In the genomic region with DNA sequence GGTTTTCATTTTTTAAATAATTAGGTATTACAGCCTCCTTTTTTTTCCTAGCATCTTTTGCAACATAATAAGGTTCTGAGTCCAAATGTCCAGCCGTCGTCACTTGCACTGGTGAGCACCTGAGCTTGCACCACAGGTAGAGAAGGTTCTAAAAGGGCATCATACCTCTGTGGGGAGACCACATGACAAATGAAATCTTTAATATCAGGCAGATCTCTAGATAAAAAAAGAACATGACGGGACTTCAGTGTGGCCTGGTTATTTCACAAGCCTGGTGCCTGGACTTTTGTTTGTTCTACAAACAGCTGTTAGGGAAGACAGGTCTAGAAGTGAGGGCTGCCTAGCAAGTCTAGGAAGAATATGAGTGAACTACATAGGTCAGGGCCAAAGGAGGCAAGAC, we compare ENCODE assay signal across 21 cellular contexts. TPM values are rescaled to one million over a fixed set of nuclear protein-coding genes. Genes with fewer than 3 reads are reported as not detected.
A peak's percentile ranks its signal among the peaks of the same experiment; 100 is the strongest.
DNase-seq lines count a peak whose midpoint lies in the region; ATAC-seq, FAIRE-seq and TF ChIP-seq lines count a peak whose summit lies in the region.
"Had no signal": no experiment of that assay in that cellular context is flagged by ENCODE, and none has a peak within 500 bp of the region (broad histone marks: within the 10 kb centered on the region; RNA-seq: fewer than 3 reads in every experiment).

No MANE protein-coding gene starts in this region.

- peaks cover 67% of the 10 kb centered on the region for H3K4me1 Mint-ChIP-seq in activated T-cell treated with anti-CD3 and anti-CD28 coated beads, Interleukin-2, amount 50 U/mL, for 4 hours (ENCODE audit: low read depth)
- H3K4me1 Mint-ChIP-seq in astrocyte (ENCODE audit: low read depth, unreplicated experiment) = peaks cover 48% of the 10 kb centered on the region
- peaks cover 40% of the 10 kb centered on the region for H3K4me1 Mint-ChIP-seq in stimulated activated effector memory CD8-positive, alpha-beta T cell treated with anti-CD3 and anti-CD28 coated beads, Interleukin-12 subunit alpha, Interleukin-12 subunit beta, amount 100 ng/mL, for 72 hours

- no peak overlapping the region for H3K4ac ChIP-seq in mesendoderm (ENCODE audit: low read depth, low read length)

- no peak overlapping the region for H3K4me3 ChIP-seq in PC-3 (ENCODE audit: low read length)
- no peak overlapping the region for H3K4me3 ChIP-seq in astrocyte (ENCODE audit: insufficient read depth, low read depth, low read length)
- no peak overlapping the region for H3K4me3 ChIP-seq in mesendoderm (ENCODE audit: low read length)
- H3K4me3 ChIP-seq: cardiac muscle cell, PC-9 had no signal

- WGBS in mesendoderm (ENCODE audit: extremely low coverage, insufficient coverage, low lambda C conversion rate) = no CpG with 5 or more reads among the region's 3 CpGs

- no peak overlapping the region for H3K56ac ChIP-seq in mesendoderm (ENCODE audit: low read length)

- H2AFZ ChIP-seq in PC-3 (ENCODE audit: low read length) (no peak overlapping the region), astrocyte (ENCODE audit: low read depth, low read length) (peak overlapping the region; percentile 22)
- H2AFZ ChIP-seq: PC-9 had no signal

- H3K9me3 Mint-ChIP-seq in activated T-cell treated with anti-CD3 and anti-CD28 coated beads, Interleukin-2, amount 50 U/mL, for 4 hours = peaks cover 4% of the 10 kb centered on the region
- no peaks in the 10 kb centered on the region for H3K9me3 Mint-ChIP-seq in astrocyte (ENCODE audit: unreplicated experiment)
- H3K9me3 Mint-ChIP-seq in stimulated activated effector memory CD8-positive, alpha-beta T cell treated with anti-CD3 and anti-CD28 coated beads, Interleukin-12 subunit alpha, Interleukin-12 subunit beta, amount 100 ng/mL, for 72 hours = no peaks in the 10 kb centered on the region

- H4K20me1 ChIP-seq in PC-3 (ENCODE audit: low read length) = no peaks in the 10 kb centered on the region
- no peaks in the 10 kb centered on the region for H4K20me1 ChIP-seq in astrocyte (ENCODE audit: insufficient read depth, low read length)

- CTCF ChIA-PET in PC-3 (lab: Charles Lee) = no interaction called here

- H3K79me2 ChIP-seq in PC-3 (ENCODE audit: low read length) (no peaks in the 10 kb centered on the region), astrocyte (ENCODE audit: insufficient read depth, low read length) (no peaks in the 10 kb centered on the region), mesendoderm (ENCODE audit: control insufficient read depth, insufficient read depth, low read length) (no peaks in the 10 kb centered on the region)

- H3K9ac ChIP-seq in PC-3 (ENCODE audit: low read length) (no peak overlapping the region), astrocyte (ENCODE audit: low read length) (no peak overlapping the region), mesendoderm (ENCODE audit: low read length) (no peak overlapping the region)

- ATAC-seq in activated T-cell treated with anti-CD3 and anti-CD28 coated beads, Interleukin-2, amount 50 U/mL, for 4 hours = no peak
- ATAC-seq in PC-3 = no peak
- ATAC-seq in stimulated activated effector memory CD8-positive, alpha-beta T cell treated with anti-CD3 and anti-CD28 coated beads, Interleukin-12 subunit alpha, Interleukin-12 subunit beta, amount 100 ng/mL, for 72 hours = no peak

- no TSS peak for BruUV-seq in PC-3 (replicated peaks; lab: Mats Ljungman, UMichigan)

- no peak overlapping the region for H3K23ac ChIP-seq in mesendoderm (ENCODE audit: low read length)

- H2AK5ac ChIP-seq in mesendoderm (ENCODE audit: low read length) = no peak overlapping the region

- H3K9me3 ChIP-seq in PC-3 (ENCODE audit: low read length) (no peaks in the 10 kb centered on the region), astrocyte (ENCODE audit: insufficient read depth, low read depth, low read length) (no peaks in the 10 kb centered on the region)

- H2BK15ac ChIP-seq in mesendoderm (replicated peaks; ENCODE audit: low read depth) = no peak overlapping the region

- H2BK5ac ChIP-seq in mesendoderm (ENCODE audit: low read length) = no peak overlapping the region

- TF ChIP-seq POLR2A in erythroblast (IDR thresholded peaks at IDR 0.05; ENCODE audit: low read length) = no peak

- H4K8ac ChIP-seq in mesendoderm (ENCODE audit: low read depth, low read length) = no peak overlapping the region

- no peaks in the 10 kb centered on the region for H3K79me1 ChIP-seq in mesendoderm (ENCODE audit: low read length)

- H3K18ac ChIP-seq in mesendoderm (ENCODE audit: low read length) = no peak overlapping the region

- H4K5ac ChIP-seq in mesendoderm (ENCODE audit: low read length) = no peak overlapping the region

- H3K4me3 Mint-ChIP-seq in activated T-cell treated with anti-CD3 and anti-CD28 coated beads, Interleukin-2, amount 50 U/mL, for 4 hours = peak overlapping the region; percentile 97
- H3K4me3 Mint-ChIP-seq in astrocyte (ENCODE audit: unreplicated experiment) = no peak overlapping the region
- H3K4me3 Mint-ChIP-seq in stimulated activated effector memory CD8-positive, alpha-beta T cell treated with anti-CD3 and anti-CD28 coated beads, Interleukin-12 subunit alpha, Interleukin-12 subunit beta, amount 100 ng/mL, for 72 hours = peak overlapping the region; percentile 89

- H3K27me3 ChIP-seq in PC-3 (ENCODE audit: low read length) (no peaks in the 10 kb centered on the region), astrocyte (ENCODE audit: insufficient read depth, low read length) (no peaks in the 10 kb centered on the region), mesendoderm (ENCODE audit: insufficient read depth, low read length, poor library complexity) (no peaks in the 10 kb centered on the region)
- H3K27me3 ChIP-seq: cardiac muscle cell had no signal

- H3K9me2 ChIP-seq in PC-3 (replicated peaks; ENCODE audit: low read length) = no peaks in the 10 kb centered on the region

- peaks cover 10% of the 10 kb centered on the region for H3F3A ChIP-seq in PC-3 (ENCODE audit: low read length, unreplicated experiment)

- H3K36me3 Mint-ChIP-seq in activated T-cell treated with anti-CD3 and anti-CD28 coated beads, Interleukin-2, amount 50 U/mL, for 4 hours (ENCODE audit: insufficient read depth) = peaks cover 55% of the 10 kb centered on the region
- no peaks in the 10 kb centered on the region for H3K36me3 Mint-ChIP-seq in astrocyte (ENCODE audit: low read depth, unreplicated experiment)
- peaks cover 100% of the 10 kb centered on the region for H3K36me3 Mint-ChIP-seq in stimulated activated effector memory CD8-positive, alpha-beta T cell treated with anti-CD3 and anti-CD28 coated beads, Interleukin-12 subunit alpha, Interleukin-12 subunit beta, amount 100 ng/mL, for 72 hours

- intact Hi-C loops in PC-3 (cut with micrococcal nuclease) = no loop called here

- H3K4me1 ChIP-seq in PC-3 (ENCODE audit: insufficient read depth, low read length) (peaks cover 56% of the 10 kb centered on the region), astrocyte (ENCODE audit: insufficient read depth, low read length) (peaks cover 56% of the 10 kb centered on the region), mesendoderm (ENCODE audit: control insufficient read depth, low read depth, low read length) (no peaks in the 10 kb centered on the region)

- DNase-seq in activated T-cell treated with anti-CD3 and anti-CD28 coated beads, Interleukin-2, amount 50 U/mL, for 4 hours = no peak
- no peak for DNase-seq in activated T-cell treated with anti-CD3 and anti-CD28 coated beads, Interleukin-2, amount 50 U/mL, for 1 hour
- DNase-seq in PC-3 (peak; percentile 20), astrocyte (ENCODE audit: low read depth) (no peak), mesendoderm (no peak), erythroblast (lab: John Stamatoyannopoulos, UW) (no peak)
- no peak for DNase-seq in stimulated activated effector memory CD8-positive, alpha-beta T cell treated with anti-CD3 and anti-CD28 coated beads, Interleukin-12 subunit alpha, Interleukin-12 subunit beta, amount 100 ng/mL, for 72 hours (ENCODE audit: low spot score in 2 of 2)
- DNase-seq in stimulated activated CD4-positive, alpha-beta T cell treated with anti-CD3 and anti-CD28 coated beads, Interleukin-4, amount 100 ng/mL, for 24 hours = no peak
- DNase-seq: effector CD8-positive, alpha-beta T cell; H7; hippocampal formation; KBM-7; NCI-H1092 treated with DMSO at 0.1 percent for 48 hours; NCI-H2107; PC-9; stimulated activated CD4-positive, alpha-beta T cell treated with anti-CD3 and anti-CD28 coated beads, Interleukin-12 subunit alpha, Interleukin-12 subunit beta, amount 100 ng/mL, for 4 hours; stimulated activated naive CD4-positive, alpha-beta T cell had no signal

- no peak overlapping the region for H3K27ac Mint-ChIP-seq in astrocyte (ENCODE audit: unreplicated experiment)
- peak overlapping the region; percentile 99 for H3K27ac Mint-ChIP-seq in stimulated activated effector memory CD8-positive, alpha-beta T cell treated with anti-CD3 and anti-CD28 coated beads, Interleukin-12 subunit alpha, Interleukin-12 subunit beta, amount 100 ng/mL, for 72 hours

- TF ChIP-seq CTCF in PC-3 (conservative IDR thresholded peaks at IDR 0.05; ENCODE audit: low read depth, low read length) (no peak), astrocyte (IDR thresholded peaks at IDR 0.05; ENCODE audit: insufficient read depth, low read depth, low read length) (no peak)

- FAIRE-seq in astrocyte (lab: Jason Lieb, UNC) = no peak

- no peaks in the 10 kb centered on the region for H3K36me3 ChIP-seq in PC-3 (ENCODE audit: low read depth, low read length)
- H3K36me3 ChIP-seq in astrocyte (ENCODE audit: insufficient read depth, low read length) = no peaks in the 10 kb centered on the region
- no peaks in the 10 kb centered on the region for H3K36me3 ChIP-seq in mesendoderm (ENCODE audit: control insufficient read depth, insufficient read depth, low read length)
- H3K36me3 ChIP-seq: cardiac muscle cell had no signal

- no peaks in the 10 kb centered on the region for H3K27me3 Mint-ChIP-seq in activated T-cell treated with anti-CD3 and anti-CD28 coated beads, Interleukin-2, amount 50 U/mL, for 4 hours (ENCODE audit: low read depth)
- no peaks in the 10 kb centered on the region for H3K27me3 Mint-ChIP-seq in astrocyte (ENCODE audit: low read depth, unreplicated experiment)

- H3K4me2 ChIP-seq in PC-3 (ENCODE audit: low read length) (peak overlapping the region; percentile 57), astrocyte (ENCODE audit: low read length) (peak overlapping the region; percentile 3), mesendoderm (ENCODE audit: low read length) (no peak overlapping the region)
- H3K4me2 ChIP-seq: PC-9 had no signal

- H3K27ac ChIP-seq in PC-3 (ENCODE audit: low read length) (no peak overlapping the region), astrocyte (ENCODE audit: low read depth, low read length) (no peak overlapping the region), mesendoderm (ENCODE audit: low read depth, low read length) (no peak overlapping the region)
- H3K27ac ChIP-seq: cardiac muscle cell, PC-9 had no signal

- POLR2A ChIA-PET in PC-3 (lab: Charles Lee; ENCODE audit: unreplicated experiment) = no interaction called here

- H2BK120ac ChIP-seq in mesendoderm (ENCODE audit: low read depth, low read length) = no peak overlapping the region

RNA-seq across cellular contexts. Expression of gene ZBED2, which starts 3.6 kb away (rescaled TPM):
- 100 to 1,000 TPM; 180 to 336 (median 325) TPM for total RNA-seq in activated T-cell treated with anti-CD3 and anti-CD28 coated beads, Interleukin-2, amount 50 U/mL, for 4 hours
- 0.35 and 0.69 TPM in 2 replicates for total RNA-seq in PC-3 (2014; rRNA removed)
- 0.36 and 1.0 TPM in 2 replicates for total RNA-seq in astrocyte
- polyA plus RNA-seq in mesendoderm (2013, experiment 1 of 2) = not detected
- polyA plus RNA-seq in mesendoderm (2013, experiment 2 of 2) = not detected
- total RNA-seq: cardiac muscle cell, H7, mesenteric fat pad, urinary bladder had no signal
- polyA plus RNA-seq: cardiac muscle cell had no signal

RNA-seq across cellular contexts. Expression of gene CD96, which starts 49.6 kb away (rescaled TPM):
- total RNA-seq in activated T-cell treated with anti-CD3 and anti-CD28 coated beads, Interleukin-2, amount 50 U/mL, for 4 hours = 10 to 100 TPM; 21.4 to 28.3 (median 25.2) TPM
- not detected in 2 replicates for total RNA-seq in PC-3 (2014; rRNA removed)
- 0.61 and 1.0 TPM in 2 replicates for total RNA-seq in astrocyte
- 0.04 TPM for polyA plus RNA-seq in mesendoderm (2013, experiment 1 of 2)
- 0.04 TPM for polyA plus RNA-seq in mesendoderm (2013, experiment 2 of 2)
- total RNA-seq: cardiac muscle cell, H7, kidney epithelial cell had no signal
- polyA plus RNA-seq: cardiac muscle cell had no signal

Comparison
In these comparisons a context has a peak if more than half of its experiments do, and no peak if none do; other contexts are left out.
1. RNA of gene ZBED2, which starts 3.6 kb away (total RNA-seq): 180 to 336 TPM in activated T-cell treated with anti-CD3 and anti-CD28 coated beads, Interleukin-2, amount 50 U/mL, for 4 hours; 0.36 to 1.0 TPM in astrocyte and 0.35 to 0.69 TPM in PC-3; every median in the first group is over 10 times any median in the second.
2. RNA of gene CD96, which starts 49.6 kb away (total RNA-seq): 21.4 to 28.3 TPM in activated T-cell treated with anti-CD3 and anti-CD28 coated beads, Interleukin-2, amount 50 U/mL, for 4 hours; 0.61 to 1.0 TPM in astrocyte and not detected in PC-3; every median in the first group is over 10 times any median in the second.